In genomic region chr19:47274891-47275865, GRCh38 we compare ENCODE assay signal across 8 cellular contexts. TPM values are rescaled to one million over a fixed set of nuclear protein-coding genes. Genes with fewer than 3 reads are reported as not detected.
A peak's percentile ranks its signal among the peaks of the same experiment; 100 is the strongest.
DNase-seq lines count a peak whose midpoint lies in the region; ATAC-seq, FAIRE-seq and TF ChIP-seq lines count a peak whose summit lies in the region.

No MANE protein-coding gene starts in this region.

- peaks cover 6% of the 10 kb centered on the region for H3K9me3 ChIP-seq in trophoblast cell (ENCODE audit: insufficient read depth, low read depth, low read length)

- peak overlapping the region; percentile 61 for H3K14ac ChIP-seq in trophoblast cell (ENCODE audit: low read length)

- no peaks in the 10 kb centered on the region for H3K27me3 ChIP-seq in trophoblast cell (ENCODE audit: insufficient read depth, low read length)

- WGBS in trophoblast cell (ENCODE audit: extremely low coverage, insufficient coverage, insufficient read length), result no CpG with 5 or more reads among the region's 83 CpGs

- peak; percentile 5; the same call in 1 of the 2 replicates for TF ChIP-seq POLR2A in GM12892 (IDR thresholded peaks at IDR 0.05; ENCODE audit: low read depth, low read length)

- in situ Hi-C loops in GM13977 (cut with MboI; ENCODE audit: low pct_unique_long_range_greater_than_20kb, low sequenced_read_pairs, unreplicated experiment), result loop anchor here (25.0 kb wide), 1 partner anchor 412 kb away; no protein-coding TSS in a partner anchor

- no peak overlapping the region for H4K91ac ChIP-seq in trophoblast cell (ENCODE audit: low read depth, low read length)

- peak overlapping the region; percentile 86 for H3K4me2 ChIP-seq in trophoblast cell (ENCODE audit: low read length)

- H2BK5ac ChIP-seq in trophoblast cell (ENCODE audit: low read depth, low read length, poor library complexity), result no peak overlapping the region

- peaks cover 11% of the 10 kb centered on the region for H3K79me2 ChIP-seq in trophoblast cell (ENCODE audit: control insufficient read depth, insufficient read depth, low read length, poor library complexity)

- H2AK5ac ChIP-seq in trophoblast cell (ENCODE audit: low read length), result peak overlapping the region; percentile 84

- H3K23ac ChIP-seq in trophoblast cell (ENCODE audit: low read length), result no peak overlapping the region

- H4K12ac ChIP-seq in trophoblast cell (ENCODE audit: low read depth, low read length), result peak overlapping the region; percentile 23

- no peak overlapping the region for H3K9ac ChIP-seq in trophoblast cell (ENCODE audit: low read length)

- H3K79me1 ChIP-seq in trophoblast cell (ENCODE audit: low read length), result peaks cover 19% of the 10 kb centered on the region

- no peak overlapping the region for H2BK120ac ChIP-seq in trophoblast cell (ENCODE audit: insufficient read depth, low read length, poor library complexity)

- DNase-seq in GM12892 (ENCODE audit: insufficient read length), result peak; percentile 46
- DNase-seq in foreskin fibroblast, result peak in 1 of 2 donors; percentile 58
- no peak for DNase-seq in trophoblast cell
- no peak for DNase-seq in GM13977 (ENCODE audit: low spot score)
- DNase-seq in GM10248 (ENCODE audit: extremely low spot score), result no peak

- peak overlapping the region; percentile 49 for H3K4me3 ChIP-seq in WI38 (ENCODE audit: low read depth, low read length)
- peak overlapping the region; percentile 36 to 52 for H3K4me3 ChIP-seq in foreskin fibroblast (ENCODE audit: low read depth in 1 of 2, low read length in 2 of 2)
- H3K4me3 ChIP-seq in trophoblast cell (ENCODE audit: low read depth, low read length), result peak overlapping the region; percentile 79

- no peak overlapping the region for H3K27ac ChIP-seq in trophoblast cell (ENCODE audit: low read depth, low read length)

- no peak for FAIRE-seq in GM12892 (lab: Jason Lieb, UNC)

- peaks cover 16 to 25% of the 10 kb centered on the region in 2 experiments for H3K4me1 ChIP-seq in trophoblast cell (ENCODE audit: control insufficient read depth in 1 of 2, insufficient read depth in 2 of 2, low read length in 2 of 2)

- CTCF ChIA-PET in GM10248 (lab: Yijun Ruan, JAX), result interaction anchor here (0.7 to 3.6 kb wide), 13 partner anchors 9 to 432 kb away, joined by 3 to 20 read pairs (median 3); partner anchors contain the start of genes CCDC9 and DHX34

- H4K8ac ChIP-seq in trophoblast cell (ENCODE audit: low read depth, low read length), result peak overlapping the region; percentile 33

- peak overlapping the region; percentile 9 for H3K4ac ChIP-seq in trophoblast cell (ENCODE audit: low read depth, low read length)

- H3K18ac ChIP-seq in trophoblast cell (ENCODE audit: low read length), result peak overlapping the region; percentile 73

- ATAC-seq in HG02938 (IDR thresholded peaks at IDR 0.05; ENCODE audit: unreplicated experiment), result peak; percentile 23
- ATAC-seq in GM21786 (IDR thresholded peaks at IDR 0.05; ENCODE audit: unreplicated experiment), result no peak

- no peak for TF ChIP-seq CTCF in WI38 (IDR thresholded peaks at IDR 0.05; ENCODE audit: low read depth, low read length)
- no peak for TF ChIP-seq CTCF in foreskin fibroblast (IDR thresholded peaks at IDR 0.05; ENCODE audit: low read depth, low read length)
- no peak for TF ChIP-seq CTCF in GM13977 (IDR thresholded peaks at IDR 0.05; ENCODE audit: extremely low read depth, insufficient read depth, missing control alignments)
- no peak for TF ChIP-seq CTCF in GM10248 (IDR thresholded peaks at IDR 0.05; ENCODE audit: control extremely low read depth, extremely low read depth, low read depth, missing control alignments)

- H3K36me3 ChIP-seq in trophoblast cell (ENCODE audit: control insufficient read depth in 1 of 2, insufficient read depth in 2 of 2, low read length in 2 of 2), result peaks cover 18 to 24% of the 10 kb centered on the region in 2 experiments

- peak overlapping the region; percentile 61 for H2AFZ ChIP-seq in trophoblast cell (ENCODE audit: insufficient read depth, low read length, poor library complexity)

- H2BK12ac ChIP-seq in trophoblast cell (ENCODE audit: low read length), result no peak overlapping the region

- POLR2A ChIA-PET in GM10248 (lab: Yijun Ruan, JAX), result interaction anchor here (0.9 to 2.3 kb wide), 5 partner anchors 13 to 89 kb away, joined by 3 to 30 read pairs (median 17); partner anchors contain the start of gene CCDC9

RNA-seq across cellular contexts. Expression of gene INAFM1, which starts 0.5 kb away (rescaled TPM):
- polyA plus RNA-seq in GM12892 (2012; ENCODE audit: missing spikeins), result 0.98 TPM
- 13.7 and 14.5 TPM in 2 replicates for polyA plus RNA-seq in trophoblast cell (2013)

RNA-seq across cellular contexts. Expression of gene CCDC9, which starts 18.9 kb away (rescaled TPM):
- 8.4 TPM for polyA plus RNA-seq in GM12892 (2012; ENCODE audit: missing spikeins)
- polyA plus RNA-seq in trophoblast cell (2013), result 57.9 and 62.1 TPM in 2 replicates

RNA-seq across cellular contexts. Expression of gene C5AR1, which starts 34.5 kb away (rescaled TPM):
- 0.32 TPM for polyA plus RNA-seq in GM12892 (2012; ENCODE audit: missing spikeins)
- polyA plus RNA-seq in trophoblast cell (2013), result 0.19 and 0.35 TPM in 2 replicates

RNA-seq across cellular contexts. Expression of gene BBC3, which starts 44.2 kb away (rescaled TPM):
- 6.5 TPM for polyA plus RNA-seq in GM12892 (2012; ENCODE audit: missing spikeins)
- 11.7 and 11.8 TPM in 2 replicates for polyA plus RNA-seq in trophoblast cell (2013)

RNA-seq across cellular contexts. Expression of gene C5AR2, which starts 56.8 kb away (rescaled TPM):
- not detected for polyA plus RNA-seq in GM12892 (2012; ENCODE audit: missing spikeins)
- polyA plus RNA-seq in trophoblast cell (2013), result not detected in 2 replicates
